In genomic region chr18:24021505-24021904, GRCh38 we compare ENCODE assay signal across 18 cellular contexts. TPM values are rescaled to one million over a fixed set of nuclear protein-coding genes. Genes with fewer than 3 reads are reported as not detected.
DNase-seq lines count a peak whose midpoint lies in the region; ATAC-seq and TF ChIP-seq lines count a peak whose summit lies in the region.
"Had no signal": no experiment of that assay in that cellular context is flagged by ENCODE, and none has a peak within 500 bp of the region (broad histone marks: within the 10 kb centered on the region; RNA-seq: fewer than 3 reads in every experiment).

No MANE protein-coding gene starts in this region.

- H3K36me3 ChIP-seq in SK-N-SH (replicated peaks in 1 of 2; ENCODE audit: control insufficient read depth in 1 of 2, insufficient read depth in 2 of 2, low read length in 1 of 2) (peaks cover 0 to 5% of the 10 kb centered on the region in 2 experiments), lower lobe of right lung (no peaks in the 10 kb centered on the region)
- H3K36me3 ChIP-seq in CD8-positive, alpha-beta T cell (ENCODE audit: insufficient read depth, low read length): peaks cover 8% of the 10 kb centered on the region
- H3K36me3 ChIP-seq: gastrocnemius medialis, Peyer's patch had no signal

- peaks cover 71% of the 10 kb centered on the region for H3K36me3 Mint-ChIP-seq in CD8-positive, alpha-beta T cell
- H3K36me3 Mint-ChIP-seq in activated B cell treated with CpG ODN at 0.5 μM for 24 hours (ENCODE audit: low read depth) (peaks cover 33% of the 10 kb centered on the region), memory B cell (peaks cover 8% of the 10 kb centered on the region)

- POLR2A ChIA-PET in SK-N-SH (lab: Yijun Ruan, JAX): no interaction called here
- POLR2A ChIA-PET in CD8-positive, alpha-beta T cell (lab: Charles Lee): interaction anchor here (1.0 to 1.4 kb wide), 2 partner anchors 52 to 54 kb away, joined by 3 read pairs; no protein-coding TSS in a partner anchor
- POLR2A ChIA-PET in activated B cell treated with CpG ODN at 0.5 μM for 24 hours (lab: Charles Lee): interaction anchor here (0.5 to 0.6 kb wide), 2 partner anchors 20 to 28 kb away, joined by 3 to 5 read pairs; no protein-coding TSS in a partner anchor

- 93% methylated on average over 3 of the region's 3 CpGs for WGBS in SK-N-SH (ENCODE audit: low lambda C conversion rate)

- no peak overlapping the region for H3K9ac ChIP-seq in SK-N-SH

- intact Hi-C loops in CD8-positive, alpha-beta T cell (cut with DNase I, micrococcal nuclease): loop anchor here in 1 of 2 experiments (5.0 kb wide), 1 partner anchor 56 kb away; no protein-coding TSS in a partner anchor
- intact Hi-C loops in activated B cell treated with CpG ODN at 0.5 μM for 24 hours (cut with micrococcal nuclease) (no loop called here), lower lobe of right lung (cut with DNase I) (no loop called here)

- ATAC-seq in SK-N-SH treated with all-trans-retinoic acid at 6 μM for 48 hours (no peak), activated B cell treated with CpG ODN at 0.5 μM for 24 hours (ENCODE audit: low read depth) (no peak), memory B cell (ENCODE audit: low read depth) (no peak), lower lobe of right lung (no peak)
- no peak for ATAC-seq in CD8-positive, alpha-beta T cell
- ATAC-seq: gastrocnemius medialis, left ventricle myocardium superior had no signal

- H3K4me3 Mint-ChIP-seq in CD8-positive, alpha-beta T cell: peak overlapping the region; percentile 38
- peak overlapping the region; percentile 4 for H3K4me3 Mint-ChIP-seq in activated B cell treated with CpG ODN at 0.5 μM for 24 hours
- H3K4me3 Mint-ChIP-seq in memory B cell: no peak overlapping the region

- TF ChIP-seq CTCF in SK-N-SH (IDR thresholded peaks at IDR 0.05) (no peak), activated B cell treated with CpG ODN at 0.5 μM for 24 hours (IDR thresholded peaks at IDR 0.05) (no peak), lower lobe of right lung (IDR thresholded peaks at IDR 0.05) (no peak)
- TF ChIP-seq CTCF in CD8-positive, alpha-beta T cell (IDR thresholded peaks at IDR 0.05): no peak

- no peaks in the 10 kb centered on the region for H3K9me2 ChIP-seq in SK-N-SH

- DNase-seq in SK-N-SH (no peak), activated B cell treated with CpG ODN at 0.5 μM for 24 hours (no peak), memory B cell (ENCODE audit: low spot score in 2 of 2) (no peak), lower lobe of right lung (no peak), substantia nigra (lab: John Stamatoyannopoulos, UW) (no peak), KG1 (lab: John Stamatoyannopoulos, UW) (no peak)
- no peak for DNase-seq in CD8-positive, alpha-beta T cell
- DNase-seq: cortex of kidney; gastrocnemius medialis; left ventricle myocardium superior; NCI-H2107; NCI-H526 treated with DMSO at 0.1 percent for 48 hours; Peyer's patch; stimulated activated CD4-positive, alpha-beta T cell treated with anti-CD3 and anti-CD28 coated beads, Interleukin-12 subunit alpha, Interleukin-12 subunit beta, amount 100 ng/mL, for 4 hours; stomach had no signal

- H3K27ac ChIP-seq in SK-N-SH (ENCODE audit: low read depth in 2 of 2, low read length in 1 of 2) (no peak overlapping the region), lower lobe of right lung (no peak overlapping the region), substantia nigra (ENCODE audit: low read depth, low read length, poor library complexity, severe bottlenecking) (no peak overlapping the region)
- no peak overlapping the region for H3K27ac ChIP-seq in CD8-positive, alpha-beta T cell (ENCODE audit: low read depth, low read length)
- H3K27ac ChIP-seq: epithelial cell of prostate, gastrocnemius medialis, Peyer's patch, stomach, vagina had no signal

- CTCF ChIA-PET in SK-N-SH (lab: Yijun Ruan, JAX) (interaction anchor here (0.9 kb wide), 1 partner anchor 318 kb away, joined by 3 read pairs; no protein-coding TSS in a partner anchor), activated B cell treated with CpG ODN at 0.5 μM for 24 hours (lab: Charles Lee) (interaction anchor here (1.2 kb wide), 1 partner anchor 10 kb away, joined by 3 read pairs; no protein-coding TSS in a partner anchor)
- CTCF ChIA-PET in CD8-positive, alpha-beta T cell (lab: Charles Lee): interaction anchor here (0.8 to 1.9 kb wide), 3 partner anchors 25 to 103 kb away, joined by 3 to 5 read pairs (median 4); no protein-coding TSS in a partner anchor

- no peak for TF ChIP-seq RAD21 in SK-N-SH (IDR thresholded peaks at IDR 0.05; ENCODE audit: low read length)

- peaks cover 66% of the 10 kb centered on the region for H3K79me2 ChIP-seq in SK-N-SH (ENCODE audit: insufficient read depth)

- H3K9me3 Mint-ChIP-seq in CD8-positive, alpha-beta T cell: no peaks in the 10 kb centered on the region
- H3K9me3 Mint-ChIP-seq in activated B cell treated with CpG ODN at 0.5 μM for 24 hours (no peaks in the 10 kb centered on the region), memory B cell (no peaks in the 10 kb centered on the region)

- H3K4me1 ChIP-seq in SK-N-SH (ENCODE audit: control insufficient read depth in 1 of 2, insufficient read depth in 2 of 2, low read depth in 1 of 2, low read length in 1 of 2): peaks cover 5 to 18% of the 10 kb centered on the region in 2 experiments; a peak in 3 of 4 replicates
- peaks cover 96% of the 10 kb centered on the region for H3K4me1 ChIP-seq in CD8-positive, alpha-beta T cell (ENCODE audit: insufficient read depth, low read length)
- peaks cover 52% of the 10 kb centered on the region for H3K4me1 ChIP-seq in lower lobe of right lung
- H3K4me1 ChIP-seq: gastrocnemius medialis had no signal

- peak overlapping the region; percentile 36; the same call in 1 of the 2 replicates for H3K4me2 ChIP-seq in SK-N-SH

- peaks cover 28% of the 10 kb centered on the region for H4K20me1 ChIP-seq in SK-N-SH (ENCODE audit: insufficient read depth)

- H3K4me3 ChIP-seq in SK-N-SH (ENCODE audit: low read depth in 2 of 2, low read length in 1 of 2) (no peak overlapping the region), lower lobe of right lung (no peak overlapping the region)
- no peak overlapping the region for H3K4me3 ChIP-seq in CD8-positive, alpha-beta T cell (ENCODE audit: low read depth, low read length)
- H3K4me3 ChIP-seq: gastrocnemius medialis, Peyer's patch, stomach, vagina had no signal

- peaks cover 98% of the 10 kb centered on the region for H3K4me1 Mint-ChIP-seq in CD8-positive, alpha-beta T cell (ENCODE audit: low read depth)
- H3K4me1 Mint-ChIP-seq in activated B cell treated with CpG ODN at 0.5 μM for 24 hours (peaks cover 78% of the 10 kb centered on the region), memory B cell (peaks cover 45% of the 10 kb centered on the region)

- H3K27ac Mint-ChIP-seq in CD8-positive, alpha-beta T cell: peak overlapping the region; percentile 90
- peak overlapping the region; percentile 93 for H3K27ac Mint-ChIP-seq in activated B cell treated with CpG ODN at 0.5 μM for 24 hours
- peak overlapping the region; percentile 85 for H3K27ac Mint-ChIP-seq in memory B cell

- H3K27me3 ChIP-seq in SK-N-SH (ENCODE audit: insufficient read depth): no peaks in the 10 kb centered on the region
- no peaks in the 10 kb centered on the region for H3K27me3 ChIP-seq in CD8-positive, alpha-beta T cell (ENCODE audit: insufficient read depth, low read length)
- no peaks in the 10 kb centered on the region for H3K27me3 ChIP-seq in lower lobe of right lung (ENCODE audit: low read depth)
- H3K27me3 ChIP-seq: Peyer's patch, stomach, vagina had no signal

- H3K9me3 ChIP-seq in SK-N-SH: no peaks in the 10 kb centered on the region
- no peaks in the 10 kb centered on the region for H3K9me3 ChIP-seq in CD8-positive, alpha-beta T cell (ENCODE audit: low read length)
- no peaks in the 10 kb centered on the region for H3K9me3 ChIP-seq in lower lobe of right lung
- H3K9me3 ChIP-seq: gastrocnemius medialis, Peyer's patch, stomach, vagina had no signal

- no peaks in the 10 kb centered on the region for H3K27me3 Mint-ChIP-seq in CD8-positive, alpha-beta T cell (ENCODE audit: low read depth)
- H3K27me3 Mint-ChIP-seq in activated B cell treated with CpG ODN at 0.5 μM for 24 hours (no peaks in the 10 kb centered on the region), memory B cell (no peaks in the 10 kb centered on the region)

- no peak overlapping the region for H2AFZ ChIP-seq in SK-N-SH (ENCODE audit: low read depth)

- no peak for TF ChIP-seq EP300 in SK-N-SH (IDR thresholded peaks at IDR 0.05; ENCODE audit: borderline replicate concordance in 1 of 2, low read depth in 1 of 2, low read length in 1 of 2)

- H3F3A ChIP-seq in SK-N-SH (replicated peaks; ENCODE audit: insufficient read depth): no peaks in the 10 kb centered on the region

TF ChIP-seq in SK-N-SH treated with all-trans-retinoic acid at 6 μM for 48 hours, 23 proteins besides CTCF, POLR2A, EP300 and RAD21 (continues in another document):
- TF ChIP-seq TSHZ2 (CRISPR knock-in tag; IDR thresholded peaks at IDR 0.05): no peak
- no peak for TF ChIP-seq SNAI2 (CRISPR knock-in tag; IDR thresholded peaks at IDR 0.05)
- no peak for TF ChIP-seq ARNTL (CRISPR knock-in tag; IDR thresholded peaks at IDR 0.05; ENCODE audit: borderline replicate concordance, low read depth)
- no peak for TF ChIP-seq ZFP30 (CRISPR knock-in tag; IDR thresholded peaks at IDR 0.05)

RNA-seq across cellular contexts. Expression of gene TTC39C, which starts 7.0 kb away (rescaled TPM):
- polyA plus RNA-seq in SK-N-SH (2012; rRNA removed): 8.6 and 9.8 TPM in 2 replicates
- 10.4 and 13.6 TPM in 2 replicates for polyA plus RNA-seq in SK-N-SH (2012; cell fraction: cytosol; rRNA removed)
- polyA plus RNA-seq in SK-N-SH (2012; cell fraction: nucleus; rRNA removed): 14.1 and 16.2 TPM in 2 replicates
- 10 to 100 TPM; 84.7 to 85.7 TPM for total RNA-seq in CD8-positive, alpha-beta T cell
- total RNA-seq in activated B cell treated with CpG ODN at 0.5 μM for 24 hours: 60.6 and 68.4 TPM in 2 replicates
- 14.6 TPM for total RNA-seq in lower lobe of right lung
